Comparison of ENCODE assay signal across 25 cellular contexts in genomic region chr11:122836916-122837315, GRCh38. TPM values are rescaled to one million over a fixed set of nuclear protein-coding genes. Genes with fewer than 3 reads are reported as not detected.
DNase-seq lines count a peak whose midpoint lies in the region; ATAC-seq and TF ChIP-seq lines count a peak whose summit lies in the region.
"Had no signal": no experiment of that assay in that cellular context is flagged by ENCODE, and none has a peak within 500 bp of the region (broad histone marks: within the 10 kb centered on the region; RNA-seq: fewer than 3 reads in every experiment).

No MANE protein-coding gene starts in this region.

- POLR2A ChIA-PET in activated CD8-positive, alpha-beta T cell treated with anti-CD3 and anti-CD28 coated beads for 36 hours (lab: Charles Lee): interaction anchor here (0.7 to 4.5 kb wide), 2 partner anchors 10 to 15 kb away, joined by 4 to 31 read pairs; no protein-coding TSS in a partner anchor
- POLR2A ChIA-PET in activated CD8-positive, alpha-beta T cell treated with anti-CD3 and anti-CD28 coated beads, Interleukin-2, amount 10 ng/mL, durations not matched to agents 7 days and 5 days (lab: Charles Lee): no interaction called here

- H3K36me3 ChIP-seq in mesendoderm (ENCODE audit: control insufficient read depth, insufficient read depth, low read length): no peaks in the 10 kb centered on the region
- H3K36me3 ChIP-seq: BE2C; BLaER1 treated with 17β-estradiol and CSF1 and Interleukin-3, amounts not matched to agents 10 nM and 100 nM; HAP-1 had no signal

- peaks cover 59% of the 10 kb centered on the region for H3K4me1 Mint-ChIP-seq in activated CD8-positive, alpha-beta T cell treated with anti-CD3 and anti-CD28 coated beads for 36 hours (ENCODE audit: low read depth)
- H3K4me1 Mint-ChIP-seq in activated CD8-positive, alpha-beta T cell treated with anti-CD3 and anti-CD28 coated beads, Interleukin-2, amount 10 ng/mL, durations not matched to agents 7 days and 5 days (ENCODE audit: low read depth): peaks cover 47% of the 10 kb centered on the region
- peaks cover 82% of the 10 kb centered on the region for H3K4me1 Mint-ChIP-seq in stimulated activated naive CD8-positive, alpha-beta T cell treated with anti-CD3 and anti-CD28 coated beads, Interleukin-15, Interleukin-2, amounts not matched to agents 100 ng/mL and 50 ng/mL, for 24 hours (ENCODE audit: low read depth)
- peaks cover 62% of the 10 kb centered on the region for H3K4me1 Mint-ChIP-seq in stimulated activated naive CD8-positive, alpha-beta T cell treated with anti-CD3 and anti-CD28 coated beads, Interleukin-15, amount 100 ng/mL, for 72 hours
- H3K4me1 Mint-ChIP-seq in activated T-cell treated with anti-CD3 and anti-CD28 coated beads, Interleukin-2, amount 50 U/mL, for 72 hours (ENCODE audit: low read depth): peaks cover 43% of the 10 kb centered on the region
- H3K4me1 Mint-ChIP-seq in chondrocyte (ENCODE audit: low read depth): no peaks in the 10 kb centered on the region

- H3K4me3 Mint-ChIP-seq in activated CD8-positive, alpha-beta T cell treated with anti-CD3 and anti-CD28 coated beads for 36 hours: no peak overlapping the region
- no peak overlapping the region for H3K4me3 Mint-ChIP-seq in activated CD8-positive, alpha-beta T cell treated with anti-CD3 and anti-CD28 coated beads, Interleukin-2, amount 10 ng/mL, durations not matched to agents 7 days and 5 days
- H3K4me3 Mint-ChIP-seq in stimulated activated naive CD8-positive, alpha-beta T cell treated with anti-CD3 and anti-CD28 coated beads, Interleukin-15, Interleukin-2, amounts not matched to agents 100 ng/mL and 50 ng/mL, for 24 hours: no peak overlapping the region
- H3K4me3 Mint-ChIP-seq in stimulated activated naive CD8-positive, alpha-beta T cell treated with anti-CD3 and anti-CD28 coated beads, Interleukin-15, amount 100 ng/mL, for 72 hours: no peak overlapping the region
- H3K4me3 Mint-ChIP-seq in activated T-cell treated with anti-CD3 and anti-CD28 coated beads, Interleukin-2, amount 50 U/mL, for 72 hours: no peak overlapping the region
- H3K4me3 Mint-ChIP-seq in chondrocyte (ENCODE audit: unreplicated experiment): no peak overlapping the region
- H3K4me3 Mint-ChIP-seq: CD14-positive monocyte; CD4-positive, alpha-beta T cell; GM23338; HFFc6 had no signal

- no peak overlapping the region for H3K23ac ChIP-seq in mesendoderm (ENCODE audit: low read length)

- no peak overlapping the region for H4K5ac ChIP-seq in mesendoderm (ENCODE audit: low read length)

- H4K8ac ChIP-seq in mesendoderm (ENCODE audit: low read depth, low read length): no peak overlapping the region

- no peak overlapping the region for H3K4me3 ChIP-seq in mesendoderm (ENCODE audit: low read length)
- H3K4me3 ChIP-seq: BLaER1 treated with 17β-estradiol and CSF1 and Interleukin-3, amounts not matched to agents 10 nM and 100 nM; GM23338; HAP-1 had no signal

- CTCF ChIA-PET in activated CD8-positive, alpha-beta T cell treated with anti-CD3 and anti-CD28 coated beads for 36 hours (lab: Charles Lee): interaction anchor here (1.2 to 4.9 kb wide), 2 partner anchors 15 to 21 kb away, joined by 3 to 68 read pairs; no protein-coding TSS in a partner anchor
- CTCF ChIA-PET in activated CD8-positive, alpha-beta T cell treated with anti-CD3 and anti-CD28 coated beads, Interleukin-2, amount 10 ng/mL, durations not matched to agents 7 days and 5 days (lab: Charles Lee): interaction anchor here (0.8 to 5.5 kb wide), 4 partner anchors 17 to 40 kb away, joined by 3 to 113 read pairs (median 28); no protein-coding TSS in a partner anchor

- intact Hi-C loops in activated CD8-positive, alpha-beta T cell treated with anti-CD3 and anti-CD28 coated beads for 36 hours (cut with micrococcal nuclease): no loop called here

- no peaks in the 10 kb centered on the region for H3K27me3 Mint-ChIP-seq in activated CD8-positive, alpha-beta T cell treated with anti-CD3 and anti-CD28 coated beads for 36 hours
- no peaks in the 10 kb centered on the region for H3K27me3 Mint-ChIP-seq in activated CD8-positive, alpha-beta T cell treated with anti-CD3 and anti-CD28 coated beads, Interleukin-2, amount 10 ng/mL, durations not matched to agents 7 days and 5 days (ENCODE audit: low read depth)
- H3K27me3 Mint-ChIP-seq in stimulated activated naive CD8-positive, alpha-beta T cell treated with anti-CD3 and anti-CD28 coated beads, Interleukin-15, Interleukin-2, amounts not matched to agents 100 ng/mL and 50 ng/mL, for 24 hours: no peaks in the 10 kb centered on the region
- no peaks in the 10 kb centered on the region for H3K27me3 Mint-ChIP-seq in stimulated activated naive CD8-positive, alpha-beta T cell treated with anti-CD3 and anti-CD28 coated beads, Interleukin-15, amount 100 ng/mL, for 72 hours
- no peaks in the 10 kb centered on the region for H3K27me3 Mint-ChIP-seq in activated T-cell treated with anti-CD3 and anti-CD28 coated beads, Interleukin-2, amount 50 U/mL, for 72 hours (ENCODE audit: low read depth)
- H3K27me3 Mint-ChIP-seq in chondrocyte (ENCODE audit: low read depth): no peaks in the 10 kb centered on the region
- H3K27me3 Mint-ChIP-seq: CD4-positive, alpha-beta T cell had no signal

- H3K9ac ChIP-seq in mesendoderm (ENCODE audit: low read length): no peak overlapping the region
- H3K9ac ChIP-seq: BLaER1 treated with 17β-estradiol and CSF1 and Interleukin-3, amounts not matched to agents 10 nM and 100 nM had no signal

- H3K56ac ChIP-seq in mesendoderm (ENCODE audit: low read length): no peak overlapping the region

- no peak for ATAC-seq in activated CD8-positive, alpha-beta T cell treated with anti-CD3 and anti-CD28 coated beads for 36 hours
- no peak for ATAC-seq in activated CD8-positive, alpha-beta T cell treated with anti-CD3 and anti-CD28 coated beads, Interleukin-2, amount 10 ng/mL, durations not matched to agents 7 days and 5 days
- no peak for ATAC-seq in stimulated activated naive CD8-positive, alpha-beta T cell treated with anti-CD3 and anti-CD28 coated beads, Interleukin-15, amount 100 ng/mL, for 72 hours
- ATAC-seq in activated T-cell treated with anti-CD3 and anti-CD28 coated beads, Interleukin-2, amount 50 U/mL, for 72 hours (replicated peaks in 1 of 2): no peak
- ATAC-seq: GM23338 had no signal

- TF ChIP-seq CTCF in activated CD8-positive, alpha-beta T cell treated with anti-CD3 and anti-CD28 coated beads for 36 hours (IDR thresholded peaks at IDR 0.05): no peak
- TF ChIP-seq CTCF in chondrocyte (IDR thresholded peaks at IDR 0.05): no peak

- H2BK15ac ChIP-seq in mesendoderm (replicated peaks; ENCODE audit: low read depth): no peak overlapping the region

- H3K27me3 ChIP-seq in mesendoderm (ENCODE audit: insufficient read depth, low read length, poor library complexity): no peaks in the 10 kb centered on the region
- H3K27me3 ChIP-seq: BLaER1 treated with 17β-estradiol and CSF1 and Interleukin-3, amounts not matched to agents 10 nM and 100 nM had no signal

- H3K4me1 ChIP-seq in mesendoderm (ENCODE audit: control insufficient read depth, low read depth, low read length): peaks cover 10% of the 10 kb centered on the region
- H3K4me1 ChIP-seq: BE2C had no signal

- DNase-seq in activated CD8-positive, alpha-beta T cell treated with anti-CD3 and anti-CD28 coated beads for 36 hours: no peak
- no peak for DNase-seq in activated CD8-positive, alpha-beta T cell treated with anti-CD3 and anti-CD28 coated beads, Interleukin-2, amount 10 ng/mL, durations not matched to agents 7 days and 5 days
- no peak for DNase-seq in stimulated activated naive CD8-positive, alpha-beta T cell treated with anti-CD3 and anti-CD28 coated beads, Interleukin-15, amount 100 ng/mL, for 72 hours
- no peak for DNase-seq in mesendoderm
- DNase-seq in NCI-H1105 (lab: John Stamatoyannopoulos, UW): no peak
- DNase-seq in activated T-cell treated with anti-CD3 and anti-CD28 coated beads, Interleukin-2, amount 50 U/mL, for 72 hours: no peak
- DNase-seq in chondrocyte (ENCODE audit: low spot score): no peak
- DNase-seq: ACHN; AML-193; BE2C; Calu3; CD4-positive, alpha-beta T cell; COR-L47; DMS53; DMS79 treated with DMSO at 0.1 percent for 48 hours; GF-D8; HFFc6 had no signal

- H3K18ac ChIP-seq in mesendoderm (ENCODE audit: low read length): peak overlapping the region; percentile 39

- no peaks in the 10 kb centered on the region for H3K79me1 ChIP-seq in mesendoderm (ENCODE audit: low read length)

- no peaks in the 10 kb centered on the region for H3K9me3 Mint-ChIP-seq in activated CD8-positive, alpha-beta T cell treated with anti-CD3 and anti-CD28 coated beads for 36 hours
- no peaks in the 10 kb centered on the region for H3K9me3 Mint-ChIP-seq in activated CD8-positive, alpha-beta T cell treated with anti-CD3 and anti-CD28 coated beads, Interleukin-2, amount 10 ng/mL, durations not matched to agents 7 days and 5 days (ENCODE audit: insufficient read depth)
- H3K9me3 Mint-ChIP-seq in stimulated activated naive CD8-positive, alpha-beta T cell treated with anti-CD3 and anti-CD28 coated beads, Interleukin-15, Interleukin-2, amounts not matched to agents 100 ng/mL and 50 ng/mL, for 24 hours: peaks cover 6% of the 10 kb centered on the region
- H3K9me3 Mint-ChIP-seq in stimulated activated naive CD8-positive, alpha-beta T cell treated with anti-CD3 and anti-CD28 coated beads, Interleukin-15, amount 100 ng/mL, for 72 hours: peaks cover 8 to 13% of the 10 kb centered on the region in 2 donors
- H3K9me3 Mint-ChIP-seq in activated T-cell treated with anti-CD3 and anti-CD28 coated beads, Interleukin-2, amount 50 U/mL, for 72 hours: peaks cover 5% of the 10 kb centered on the region in 2 donors
- H3K9me3 Mint-ChIP-seq in chondrocyte (ENCODE audit: low read depth): peaks cover 1% of the 10 kb centered on the region
- H3K9me3 Mint-ChIP-seq: CD4-positive, alpha-beta T cell; GM23338; HFFc6 had no signal

- H2BK5ac ChIP-seq in mesendoderm (ENCODE audit: low read length): no peak overlapping the region

- peak overlapping the region; percentile 56 for H3K4ac ChIP-seq in mesendoderm (ENCODE audit: low read depth, low read length)

- H3K4me2 ChIP-seq in mesendoderm (ENCODE audit: low read length): no peak overlapping the region
- H3K4me2 ChIP-seq: BLaER1 treated with 17β-estradiol and CSF1 and Interleukin-3, amounts not matched to agents 10 nM and 100 nM; GM23338 had no signal

- no peaks in the 10 kb centered on the region for H3K79me2 ChIP-seq in mesendoderm (ENCODE audit: control insufficient read depth, insufficient read depth, low read length)

- H3K27ac Mint-ChIP-seq in activated CD8-positive, alpha-beta T cell treated with anti-CD3 and anti-CD28 coated beads for 36 hours: peak overlapping the region; percentile 52
- H3K27ac Mint-ChIP-seq in activated CD8-positive, alpha-beta T cell treated with anti-CD3 and anti-CD28 coated beads, Interleukin-2, amount 10 ng/mL, durations not matched to agents 7 days and 5 days: no peak overlapping the region
- peak overlapping the region; percentile 71 for H3K27ac Mint-ChIP-seq in stimulated activated naive CD8-positive, alpha-beta T cell treated with anti-CD3 and anti-CD28 coated beads, Interleukin-15, Interleukin-2, amounts not matched to agents 100 ng/mL and 50 ng/mL, for 24 hours
- no peak overlapping the region for H3K27ac Mint-ChIP-seq in stimulated activated naive CD8-positive, alpha-beta T cell treated with anti-CD3 and anti-CD28 coated beads, Interleukin-15, amount 100 ng/mL, for 72 hours
- no peak overlapping the region for H3K27ac Mint-ChIP-seq in activated T-cell treated with anti-CD3 and anti-CD28 coated beads, Interleukin-2, amount 50 U/mL, for 72 hours
- H3K27ac Mint-ChIP-seq in chondrocyte (ENCODE audit: unreplicated experiment): no peak overlapping the region
- H3K27ac Mint-ChIP-seq: CD14-positive monocyte; CD4-positive, alpha-beta T cell; GM23338; HFFc6 had no signal

- H3K27ac ChIP-seq in mesendoderm (ENCODE audit: low read depth, low read length): no peak overlapping the region
- H3K27ac ChIP-seq: 22Rv1; BLaER1 treated with 17β-estradiol and CSF1 and Interleukin-3, amounts not matched to agents 10 nM and 100 nM had no signal

- no peak overlapping the region for H2AK5ac ChIP-seq in mesendoderm (ENCODE audit: low read length)

- peaks cover 5% of the 10 kb centered on the region for H3K36me3 Mint-ChIP-seq in activated CD8-positive, alpha-beta T cell treated with anti-CD3 and anti-CD28 coated beads for 36 hours (ENCODE audit: low read depth)
- H3K36me3 Mint-ChIP-seq in activated CD8-positive, alpha-beta T cell treated with anti-CD3 and anti-CD28 coated beads, Interleukin-2, amount 10 ng/mL, durations not matched to agents 7 days and 5 days (ENCODE audit: low read depth): peaks cover 6% of the 10 kb centered on the region
- H3K36me3 Mint-ChIP-seq in stimulated activated naive CD8-positive, alpha-beta T cell treated with anti-CD3 and anti-CD28 coated beads, Interleukin-15, Interleukin-2, amounts not matched to agents 100 ng/mL and 50 ng/mL, for 24 hours (ENCODE audit: low read depth): peaks cover 11% of the 10 kb centered on the region
- H3K36me3 Mint-ChIP-seq in activated T-cell treated with anti-CD3 and anti-CD28 coated beads, Interleukin-2, amount 50 U/mL, for 72 hours (ENCODE audit: insufficient read depth in 2 of 2): peaks cover 0 to 5% of the 10 kb centered on the region in 2 donors
- no peaks in the 10 kb centered on the region for H3K36me3 Mint-ChIP-seq in chondrocyte (ENCODE audit: low read depth)

- H2BK120ac ChIP-seq in mesendoderm (ENCODE audit: low read depth, low read length): no peak overlapping the region

RNA-seq across cellular contexts. Expression of gene CRTAM, which starts 1.4 kb away (rescaled TPM):
- total RNA-seq in activated CD8-positive, alpha-beta T cell treated with anti-CD3 and anti-CD28 coated beads for 36 hours: 10 to 100 TPM; 21.1 to 21.5 TPM
- 1 to 10 TPM; 8.0 TPM for total RNA-seq in activated CD8-positive, alpha-beta T cell treated with anti-CD3 and anti-CD28 coated beads, Interleukin-2, amount 10 ng/mL, durations not matched to agents 7 days and 5 days
- polyA plus RNA-seq in mesendoderm (2013, experiment 1 of 2): 0.31 TPM
- polyA plus RNA-seq in mesendoderm (2013, experiment 2 of 2): 0.45 TPM
- 10 to 100 TPM in 1 of 2 donors, 1 to 10 TPM in 1; 9.7 to 12.9 TPM for total RNA-seq in activated T-cell treated with anti-CD3 and anti-CD28 coated beads, Interleukin-2, amount 50 U/mL, for 72 hours
- not detected in 3 replicates for total RNA-seq in chondrocyte
- total RNA-seq: Calu3, G401, GM23338, H4, HFFc6 had no signal
- polyA plus RNA-seq: GM23338 had no signal

RNA-seq across cellular contexts. Expression of gene JHY, which starts 45.6 kb away (rescaled TPM):
- 1 to 10 TPM; 1.3 to 1.8 TPM for total RNA-seq in activated CD8-positive, alpha-beta T cell treated with anti-CD3 and anti-CD28 coated beads for 36 hours
- 1 to 10 TPM; 1.5 to 1.6 TPM for total RNA-seq in activated CD8-positive, alpha-beta T cell treated with anti-CD3 and anti-CD28 coated beads, Interleukin-2, amount 10 ng/mL, durations not matched to agents 7 days and 5 days
- 1.2 TPM for polyA plus RNA-seq in mesendoderm (2013, experiment 1 of 2)
- polyA plus RNA-seq in mesendoderm (2013, experiment 2 of 2): 1.2 TPM
- total RNA-seq in activated T-cell treated with anti-CD3 and anti-CD28 coated beads, Interleukin-2, amount 50 U/mL, for 72 hours: 1 to 10 TPM; 5.5 to 6.0 TPM
- 7.4 to 7.8 TPM (median 7.7 TPM) in 3 replicates for total RNA-seq in chondrocyte

Comparison
In these comparisons a context has a peak if more than half of its experiments do, and no peak if none do; other contexts are left out.
1. H3K27ac Mint-ChIP-seq: peak in activated CD8-positive, alpha-beta T cell treated with anti-CD3 and anti-CD28 coated beads for 36 hours (single experiment) and stimulated activated naive CD8-positive, alpha-beta T cell treated with anti-CD3 and anti-CD28 coated beads, Interleukin-15, Interleukin-2, amounts not matched to agents 100 ng/mL and 50 ng/mL, for 24 hours (single experiment); none in activated CD8-positive, alpha-beta T cell treated with anti-CD3 and anti-CD28 coated beads, Interleukin-2, amount 10 ng/mL, durations not matched to agents 7 days and 5 days (single experiment), stimulated activated naive CD8-positive, alpha-beta T cell treated with anti-CD3 and anti-CD28 coated beads, Interleukin-15, amount 100 ng/mL, for 72 hours (0 of 2), activated T-cell treated with anti-CD3 and anti-CD28 coated beads, Interleukin-2, amount 50 U/mL, for 72 hours (single experiment) and chondrocyte (single experiment).